In genomic region chr5:77972545-77973252, GRCh38 we compare ENCODE assay signal across 8 cellular contexts.
DNase-seq lines count a peak whose midpoint lies in the region; ATAC-seq lines count a peak whose summit lies in the region.

No MANE protein-coding gene starts in this region.

- H3K27me3 ChIP-seq in ACC112 (ENCODE audit: insufficient read depth, low read length) (peaks cover 48% of the 10 kb centered on the region), aorta (ENCODE audit: control insufficient read depth in 1 of 2, insufficient read depth in 2 of 2, low read length in 1 of 2) (peaks cover 0 to 1% of the 10 kb centered on the region in 2 donors)

- no peak overlapping the region for H3K27ac ChIP-seq in ACC112 (ENCODE audit: low read depth, low read length)
- H3K27ac ChIP-seq in caudate nucleus (ENCODE audit: low read depth, low read length) = peak overlapping the region; percentile 72
- no peak overlapping the region for H3K27ac ChIP-seq in mesodermal cell (ENCODE audit: low read depth, low read length, severe bottlenecking)
- H3K27ac ChIP-seq in aorta (ENCODE audit: low read depth in 1 of 2, low read length in 2 of 2) = no peak overlapping the region

- intact Hi-C loops in aorta (cut with DNase I) = no loop called here

- no peaks in the 10 kb centered on the region for H3K9me3 ChIP-seq in mesodermal cell (ENCODE audit: control insufficient read depth, low read length)
- H3K9me3 ChIP-seq in aorta (ENCODE audit: control insufficient read depth, low read length) = no peaks in the 10 kb centered on the region

- peak; percentile 78 for ATAC-seq in GM18511 (IDR thresholded peaks at IDR 0.05; ENCODE audit: unreplicated experiment)
- peak; percentile 78 for ATAC-seq in aorta (ENCODE audit: low FRiP score)
- ATAC-seq in GM21447 (IDR thresholded peaks at IDR 0.05; ENCODE audit: unreplicated experiment) = no peak

- no peaks in the 10 kb centered on the region for H3K36me3 ChIP-seq in ACC112 (ENCODE audit: insufficient read depth, low read length)
- H3K36me3 ChIP-seq in mesodermal cell (ENCODE audit: control insufficient read depth, insufficient read depth, low read length) = no peaks in the 10 kb centered on the region
- no peaks in the 10 kb centered on the region for H3K36me3 ChIP-seq in aorta (ENCODE audit: control insufficient read depth in 1 of 2, insufficient read depth in 2 of 2, low read length in 1 of 2)

- H3K4me1 ChIP-seq in ACC112 (ENCODE audit: control insufficient read depth, insufficient read depth, low read length, unreplicated experiment) = no peaks in the 10 kb centered on the region
- no peaks in the 10 kb centered on the region for H3K4me1 ChIP-seq in mesodermal cell (ENCODE audit: control insufficient read depth, insufficient read depth, low read length, poor library complexity, severe bottlenecking)
- no peaks in the 10 kb centered on the region for H3K4me1 ChIP-seq in aorta (ENCODE audit: control insufficient read depth in 1 of 2, insufficient read depth in 2 of 2, low read length in 2 of 2)

- H3K4me3 ChIP-seq in ACC112 (ENCODE audit: low read depth, low read length) = peak overlapping the region; percentile 70
- H3K4me3 ChIP-seq in mesodermal cell (ENCODE audit: extremely low read depth, insufficient read depth, low read length, poor library complexity, severe bottlenecking) = peak overlapping the region; percentile 22
- peak overlapping the region; percentile 4 to 37 for H3K4me3 ChIP-seq in aorta (ENCODE audit: low read length in 2 of 2)

- DNase-seq in NCI-H1436 treated with DMSO at 0.1 percent for 48 hours (lab: John Stamatoyannopoulos, UW) = peak; percentile 69
- peak in 11 of 61 donors; percentile 14 to 48 (median 34) for DNase-seq in caudate nucleus (lab: John Stamatoyannopoulos, UW)
- no peak for DNase-seq in aorta
- DNase-seq in NCI-H1092 treated with DMSO at 0.1 percent for 48 hours (lab: John Stamatoyannopoulos, UW) = no peak

- H2AFZ ChIP-seq in ACC112 (ENCODE audit: low read length, unreplicated experiment) = peak overlapping the region; percentile 26

- 4 to 16% methylated on average over 37 to 38 of the region's 54 CpGs for WGBS in mesodermal cell (ENCODE audit: insufficient coverage in 2 of 2), 2 experiments
- WGBS in aorta, 2 donors = 4% methylated on average over 54 of the region's 54 CpGs

- H3K79me2 ChIP-seq in ACC112 (ENCODE audit: control insufficient read depth, insufficient read depth, low read length, unreplicated experiment) = no peaks in the 10 kb centered on the region
